Comparison of ENCODE assay signal across 2 cellular contexts in genomic region chr19:14516746-14517438, GRCh38.
TF ChIP-seq lines count a peak whose summit lies in the region.

No MANE protein-coding gene starts in this region.

TF ChIP-seq in A549, 52 proteins besides CTCF, POLR2A, EP300 and RAD21:
- no peak for TF ChIP-seq MAX (IDR thresholded peaks at IDR 0.05)
- no peak for TF ChIP-seq CEBPB (IDR thresholded peaks at IDR 0.05)

TF ChIP-seq in GM12878, 131 proteins besides CTCF, POLR2A, EP300 and RAD21:
- peak; percentile 60; the same call in 1 of the 2 replicates for TF ChIP-seq MLLT1 (IDR thresholded peaks at IDR 0.05)
- TF ChIP-seq, protein P1, sequence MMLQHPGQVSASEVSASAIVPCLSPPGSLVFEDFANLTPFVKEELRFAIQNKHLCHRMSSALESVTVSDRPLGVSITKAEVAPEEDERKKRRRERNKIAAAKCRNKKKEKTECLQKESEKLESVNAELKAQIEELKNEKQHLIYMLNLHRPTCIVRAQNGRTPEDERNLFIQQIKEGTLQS (IDR thresholded peaks at IDR 0.05; ENCODE audit: borderline replicate concordance, extremely low read depth, low read depth, low read length) = no peak
- no peak for TF ChIP-seq CREB1 (IDR thresholded peaks at IDR 0.05; ENCODE audit: low read depth)
- peak; percentile 57; the same call in 1 of the 2 replicates for TF ChIP-seq MXI1 (IDR thresholded peaks at IDR 0.05; ENCODE audit: low read depth, low read length)
- TF ChIP-seq WRNIP1 (IDR thresholded peaks at IDR 0.05; ENCODE audit: borderline replicate concordance, low read depth, low read length) = peak; percentile 92; the same call in 1 of the 2 replicates
